Comparison of ENCODE assay signal across 2 cellular contexts in the genomic region with DNA sequence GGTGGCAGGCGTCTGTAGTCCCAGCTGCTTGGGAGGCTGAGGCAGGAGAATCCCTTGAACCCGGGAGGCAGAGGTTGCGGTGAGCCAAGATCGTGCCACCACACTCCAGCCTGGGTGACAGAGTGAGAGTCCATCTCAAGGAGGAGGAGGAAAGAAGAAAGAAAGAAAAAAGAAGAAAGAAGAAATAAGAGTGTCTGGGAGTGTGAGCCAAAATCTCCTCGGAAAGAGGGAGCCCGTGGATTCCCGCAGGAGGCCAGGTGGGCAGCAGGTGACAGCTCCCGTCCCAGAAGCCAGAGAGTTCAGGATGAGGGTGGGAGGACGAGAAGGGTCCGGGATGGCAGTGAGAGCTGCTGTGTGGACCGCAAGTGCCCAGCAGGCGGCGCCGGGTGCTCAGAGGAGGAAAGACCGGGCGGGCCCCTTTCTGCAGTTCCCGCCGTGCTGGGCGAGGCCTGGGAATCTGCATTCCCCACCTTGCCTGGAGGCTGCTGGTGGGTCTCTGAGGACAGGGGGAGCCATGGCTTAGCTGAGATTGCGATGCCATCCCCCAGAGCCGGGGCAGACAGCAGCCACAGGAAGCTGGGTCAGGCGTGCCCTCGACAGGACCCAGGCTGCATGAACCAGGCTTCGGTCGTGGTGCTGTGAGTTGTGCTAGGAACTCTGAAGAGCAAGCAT.
TF ChIP-seq lines count a peak whose summit lies in the region.

No MANE protein-coding gene starts in this region.

TF ChIP-seq in HEK293, 187 proteins besides CTCF, POLR2A, EP300 and RAD21 (continued from another document and continues in another):
- TF ChIP-seq, protein P1, sequence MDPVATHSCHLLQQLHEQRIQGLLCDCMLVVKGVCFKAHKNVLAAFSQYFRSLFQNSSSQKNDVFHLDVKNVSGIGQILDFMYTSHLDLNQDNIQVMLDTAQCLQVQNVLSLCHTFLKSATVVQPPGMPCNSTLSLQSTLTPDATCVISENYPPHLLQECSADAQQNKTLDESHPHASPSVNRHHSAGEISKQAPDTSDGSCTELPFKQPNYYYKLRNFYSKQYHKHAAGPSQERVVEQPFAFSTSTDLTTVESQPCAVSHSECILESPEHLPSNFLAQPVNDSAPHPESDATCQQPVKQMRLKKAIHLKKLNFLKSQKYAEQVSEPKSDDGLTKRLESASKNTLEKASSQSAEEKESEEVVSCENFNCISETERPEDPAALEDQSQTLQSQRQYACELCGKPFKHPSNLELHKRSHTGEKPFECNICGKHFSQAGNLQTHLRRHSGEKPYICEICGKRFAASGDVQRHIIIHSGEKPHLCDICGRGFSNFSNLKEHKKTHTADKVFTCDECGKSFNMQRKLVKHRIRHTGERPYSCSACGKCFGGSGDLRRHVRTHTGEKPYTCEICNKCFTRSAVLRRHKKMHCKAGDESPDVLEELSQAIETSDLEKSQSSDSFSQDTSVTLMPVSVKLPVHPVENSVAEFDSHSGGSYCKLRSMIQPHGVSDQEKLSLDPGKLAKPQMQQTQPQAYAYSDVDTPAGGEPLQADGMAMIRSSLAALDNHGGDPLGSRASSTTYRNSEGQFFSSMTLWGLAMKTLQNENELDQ (tag by site-specific recombination; IDR thresholded peaks at IDR 0.05; ENCODE audit: low read depth), result no peak
- no peak for TF ChIP-seq ZNF777 (tag by site-specific recombination; IDR thresholded peaks at IDR 0.05; ENCODE audit: borderline replicate concordance)
- TF ChIP-seq, protein P2, sequence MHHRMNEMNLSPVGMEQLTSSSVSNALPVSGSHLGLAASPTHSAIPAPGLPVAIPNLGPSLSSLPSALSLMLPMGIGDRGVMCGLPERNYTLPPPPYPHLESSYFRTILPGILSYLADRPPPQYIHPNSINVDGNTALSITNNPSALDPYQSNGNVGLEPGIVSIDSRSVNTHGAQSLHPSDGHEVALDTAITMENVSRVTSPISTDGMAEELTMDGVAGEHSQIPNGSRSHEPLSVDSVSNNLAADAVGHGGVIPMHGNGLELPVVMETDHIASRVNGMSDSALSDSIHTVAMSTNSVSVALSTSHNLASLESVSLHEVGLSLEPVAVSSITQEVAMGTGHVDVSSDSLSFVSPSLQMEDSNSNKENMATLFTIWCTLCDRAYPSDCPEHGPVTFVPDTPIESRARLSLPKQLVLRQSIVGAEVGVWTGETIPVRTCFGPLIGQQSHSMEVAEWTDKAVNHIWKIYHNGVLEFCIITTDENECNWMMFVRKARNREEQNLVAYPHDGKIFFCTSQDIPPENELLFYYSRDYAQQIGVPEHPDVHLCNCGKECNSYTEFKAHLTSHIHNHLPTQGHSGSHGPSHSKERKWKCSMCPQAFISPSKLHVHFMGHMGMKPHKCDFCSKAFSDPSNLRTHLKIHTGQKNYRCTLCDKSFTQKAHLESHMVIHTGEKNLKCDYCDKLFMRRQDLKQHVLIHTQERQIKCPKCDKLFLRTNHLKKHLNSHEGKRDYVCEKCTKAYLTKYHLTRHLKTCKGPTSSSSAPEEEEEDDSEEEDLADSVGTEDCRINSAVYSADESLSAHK (tag by site-specific recombination; IDR thresholded peaks at IDR 0.05), result no peak
- no peak for TF ChIP-seq ZNF133 (tag by site-specific recombination; IDR thresholded peaks at IDR 0.05)
- peak; percentile 68; the same call in 1 of the 2 replicates for TF ChIP-seq ZNF600 (tag by site-specific recombination; IDR thresholded peaks at IDR 0.05)
- TF ChIP-seq ZNF341 (tag by site-specific recombination; IDR thresholded peaks at IDR 0.05; ENCODE audit: low read depth), result no peak
- TF ChIP-seq, protein P3, sequence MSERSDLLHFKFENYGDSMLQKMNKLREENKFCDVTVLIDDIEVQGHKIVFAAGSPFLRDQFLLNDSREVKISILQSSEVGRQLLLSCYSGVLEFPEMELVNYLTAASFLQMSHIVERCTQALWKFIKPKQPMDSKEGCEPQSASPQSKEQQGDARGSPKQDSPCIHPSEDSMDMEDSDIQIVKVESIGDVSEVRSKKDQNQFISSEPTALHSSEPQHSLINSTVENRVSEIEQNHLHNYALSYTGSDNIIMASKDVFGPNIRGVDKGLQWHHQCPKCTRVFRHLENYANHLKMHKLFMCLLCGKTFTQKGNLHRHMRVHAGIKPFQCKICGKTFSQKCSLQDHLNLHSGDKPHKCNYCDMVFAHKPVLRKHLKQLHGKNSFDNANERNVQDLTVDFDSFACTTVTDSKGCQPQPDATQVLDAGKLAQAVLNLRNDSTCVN (tag by site-specific recombination; optimal IDR thresholded peaks at IDR 0.05), result peak; percentile 15
- TF ChIP-seq ZNF654 (tag by site-specific recombination; IDR thresholded peaks at IDR 0.05; ENCODE audit: low read depth), result peak; percentile 74
- TF ChIP-seq, protein P4, sequence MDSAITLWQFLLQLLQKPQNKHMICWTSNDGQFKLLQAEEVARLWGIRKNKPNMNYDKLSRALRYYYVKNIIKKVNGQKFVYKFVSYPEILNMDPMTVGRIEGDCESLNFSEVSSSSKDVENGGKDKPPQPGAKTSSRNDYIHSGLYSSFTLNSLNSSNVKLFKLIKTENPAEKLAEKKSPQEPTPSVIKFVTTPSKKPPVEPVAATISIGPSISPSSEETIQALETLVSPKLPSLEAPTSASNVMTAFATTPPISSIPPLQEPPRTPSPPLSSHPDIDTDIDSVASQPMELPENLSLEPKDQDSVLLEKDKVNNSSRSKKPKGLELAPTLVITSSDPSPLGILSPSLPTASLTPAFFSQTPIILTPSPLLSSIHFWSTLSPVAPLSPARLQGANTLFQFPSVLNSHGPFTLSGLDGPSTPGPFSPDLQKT (IDR thresholded peaks at IDR 0.05; ENCODE audit: borderline replicate concordance, low read depth, low read length), result no peak
- TF ChIP-seq, protein P5, sequence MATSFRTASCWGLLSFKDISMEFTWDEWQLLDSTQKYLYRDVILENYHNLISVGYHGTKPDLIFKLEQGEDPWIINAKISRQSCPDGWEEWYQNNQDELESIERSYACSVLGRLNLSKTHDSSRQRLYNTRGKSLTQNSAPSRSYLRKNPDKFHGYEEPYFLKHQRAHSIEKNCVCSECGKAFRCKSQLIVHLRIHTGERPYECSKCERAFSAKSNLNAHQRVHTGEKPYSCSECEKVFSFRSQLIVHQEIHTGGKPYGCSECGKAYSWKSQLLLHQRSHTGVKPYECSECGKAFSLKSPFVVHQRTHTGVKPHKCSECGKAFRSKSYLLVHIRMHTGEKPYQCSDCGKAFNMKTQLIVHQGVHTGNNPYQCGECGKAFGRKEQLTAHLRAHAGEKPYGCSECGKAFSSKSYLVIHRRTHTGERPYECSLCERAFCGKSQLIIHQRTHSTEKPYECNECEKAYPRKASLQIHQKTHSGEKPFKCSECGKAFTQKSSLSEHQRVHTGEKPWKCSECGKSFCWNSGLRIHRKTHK (tag by site-specific recombination; IDR thresholded peaks at IDR 0.05), result no peak
- TF ChIP-seq KLF9 (tag by site-specific recombination; IDR thresholded peaks at IDR 0.05; ENCODE audit: low read depth), result 0 out of 2 replicates have a peak, but pooled peaks have one; percentile 11
- TF ChIP-seq SCRT2 (tag by site-specific recombination; IDR thresholded peaks at IDR 0.05), result no peak
- TF ChIP-seq ZSCAN23 (tag by site-specific recombination; IDR thresholded peaks at IDR 0.05), result no peak
- no peak for TF ChIP-seq ZNF311 (tag by site-specific recombination; IDR thresholded peaks at IDR 0.05; ENCODE audit: borderline replicate concordance)

TF ChIP-seq in HepG2, 621 proteins besides CTCF, POLR2A, EP300 and RAD21 (continued from another document and continues in another):
- TF ChIP-seq NFE2L2 (IDR thresholded peaks at IDR 0.05; ENCODE audit: low read length), result no peak
- no peak for TF ChIP-seq JUN (CRISPR knock-in tag; IDR thresholded peaks at IDR 0.05)
- TF ChIP-seq, protein P6, sequence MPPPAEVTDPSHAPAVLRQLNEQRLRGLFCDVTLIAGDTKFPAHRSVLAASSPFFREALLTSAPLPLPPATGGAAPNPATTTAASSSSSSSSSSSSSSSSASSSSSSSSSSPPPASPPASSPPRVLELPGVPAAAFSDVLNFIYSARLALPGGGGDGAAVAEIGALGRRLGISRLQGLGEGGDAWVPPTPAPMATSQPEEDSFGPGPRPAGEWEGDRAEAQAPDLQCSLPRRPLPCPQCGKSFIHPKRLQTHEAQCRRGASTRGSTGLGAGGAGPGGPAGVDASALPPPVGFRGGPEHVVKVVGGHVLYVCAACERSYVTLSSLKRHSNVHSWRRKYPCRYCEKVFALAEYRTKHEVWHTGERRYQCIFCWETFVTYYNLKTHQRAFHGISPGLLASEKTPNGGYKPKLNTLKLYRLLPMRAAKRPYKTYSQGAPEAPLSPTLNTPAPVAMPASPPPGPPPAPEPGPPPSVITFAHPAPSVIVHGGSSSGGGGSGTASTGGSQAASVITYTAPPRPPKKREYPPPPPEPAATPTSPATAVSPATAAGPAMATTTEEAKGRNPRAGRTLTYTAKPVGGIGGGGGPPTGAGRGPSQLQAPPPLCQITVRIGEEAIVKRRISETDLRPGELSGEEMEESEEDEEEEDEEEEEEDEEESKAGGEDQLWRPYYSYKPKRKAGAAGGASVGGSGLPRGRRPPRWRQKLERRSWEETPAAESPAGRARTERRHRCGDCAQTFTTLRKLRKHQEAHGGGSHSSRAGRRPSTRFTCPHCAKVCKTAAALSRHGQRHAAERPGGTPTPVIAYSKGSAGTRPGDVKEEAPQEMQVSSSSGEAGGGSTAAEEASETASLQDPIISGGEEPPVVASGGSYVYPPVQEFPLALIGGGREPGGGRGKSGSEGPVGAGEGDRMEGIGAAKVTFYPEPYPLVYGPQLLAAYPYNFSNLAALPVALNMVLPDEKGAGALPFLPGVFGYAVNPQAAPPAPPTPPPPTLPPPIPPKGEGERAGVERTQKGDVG (CRISPR knock-in tag; IDR thresholded peaks at IDR 0.05; ENCODE audit: borderline replicate concordance), result 0 out of 2 replicates have a peak, but pooled peaks have one; percentile 54
- TF ChIP-seq RELA (CRISPR knock-in tag; IDR thresholded peaks at IDR 0.05), result no peak
- no peak for TF ChIP-seq ZNF251 (CRISPR knock-in tag; IDR thresholded peaks at IDR 0.05)
- TF ChIP-seq, protein P7, sequence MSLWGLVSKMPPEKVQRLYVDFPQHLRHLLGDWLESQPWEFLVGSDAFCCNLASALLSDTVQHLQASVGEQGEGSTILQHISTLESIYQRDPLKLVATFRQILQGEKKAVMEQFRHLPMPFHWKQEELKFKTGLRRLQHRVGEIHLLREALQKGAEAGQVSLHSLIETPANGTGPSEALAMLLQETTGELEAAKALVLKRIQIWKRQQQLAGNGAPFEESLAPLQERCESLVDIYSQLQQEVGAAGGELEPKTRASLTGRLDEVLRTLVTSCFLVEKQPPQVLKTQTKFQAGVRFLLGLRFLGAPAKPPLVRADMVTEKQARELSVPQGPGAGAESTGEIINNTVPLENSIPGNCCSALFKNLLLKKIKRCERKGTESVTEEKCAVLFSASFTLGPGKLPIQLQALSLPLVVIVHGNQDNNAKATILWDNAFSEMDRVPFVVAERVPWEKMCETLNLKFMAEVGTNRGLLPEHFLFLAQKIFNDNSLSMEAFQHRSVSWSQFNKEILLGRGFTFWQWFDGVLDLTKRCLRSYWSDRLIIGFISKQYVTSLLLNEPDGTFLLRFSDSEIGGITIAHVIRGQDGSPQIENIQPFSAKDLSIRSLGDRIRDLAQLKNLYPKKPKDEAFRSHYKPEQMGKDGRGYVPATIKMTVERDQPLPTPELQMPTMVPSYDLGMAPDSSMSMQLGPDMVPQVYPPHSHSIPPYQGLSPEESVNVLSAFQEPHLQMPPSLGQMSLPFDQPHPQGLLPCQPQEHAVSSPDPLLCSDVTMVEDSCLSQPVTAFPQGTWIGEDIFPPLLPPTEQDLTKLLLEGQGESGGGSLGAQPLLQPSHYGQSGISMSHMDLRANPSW (CRISPR knock-in tag; IDR thresholded peaks at IDR 0.05; ENCODE audit: borderline replicate concordance), result no peak
- TF ChIP-seq ZNF839 (CRISPR knock-in tag; IDR thresholded peaks at IDR 0.05; ENCODE audit: borderline replicate concordance), result no peak
- TF ChIP-seq ZNF850 (CRISPR knock-in tag; conservative IDR thresholded peaks at IDR 0.05), result no peak
- TF ChIP-seq XRCC5 (optimal IDR thresholded peaks at IDR 0.05; ENCODE audit: low read length), result peak; percentile 91
- no peak for TF ChIP-seq ZNF549 (CRISPR knock-in tag; IDR thresholded peaks at IDR 0.05)
- TF ChIP-seq, protein P8, sequence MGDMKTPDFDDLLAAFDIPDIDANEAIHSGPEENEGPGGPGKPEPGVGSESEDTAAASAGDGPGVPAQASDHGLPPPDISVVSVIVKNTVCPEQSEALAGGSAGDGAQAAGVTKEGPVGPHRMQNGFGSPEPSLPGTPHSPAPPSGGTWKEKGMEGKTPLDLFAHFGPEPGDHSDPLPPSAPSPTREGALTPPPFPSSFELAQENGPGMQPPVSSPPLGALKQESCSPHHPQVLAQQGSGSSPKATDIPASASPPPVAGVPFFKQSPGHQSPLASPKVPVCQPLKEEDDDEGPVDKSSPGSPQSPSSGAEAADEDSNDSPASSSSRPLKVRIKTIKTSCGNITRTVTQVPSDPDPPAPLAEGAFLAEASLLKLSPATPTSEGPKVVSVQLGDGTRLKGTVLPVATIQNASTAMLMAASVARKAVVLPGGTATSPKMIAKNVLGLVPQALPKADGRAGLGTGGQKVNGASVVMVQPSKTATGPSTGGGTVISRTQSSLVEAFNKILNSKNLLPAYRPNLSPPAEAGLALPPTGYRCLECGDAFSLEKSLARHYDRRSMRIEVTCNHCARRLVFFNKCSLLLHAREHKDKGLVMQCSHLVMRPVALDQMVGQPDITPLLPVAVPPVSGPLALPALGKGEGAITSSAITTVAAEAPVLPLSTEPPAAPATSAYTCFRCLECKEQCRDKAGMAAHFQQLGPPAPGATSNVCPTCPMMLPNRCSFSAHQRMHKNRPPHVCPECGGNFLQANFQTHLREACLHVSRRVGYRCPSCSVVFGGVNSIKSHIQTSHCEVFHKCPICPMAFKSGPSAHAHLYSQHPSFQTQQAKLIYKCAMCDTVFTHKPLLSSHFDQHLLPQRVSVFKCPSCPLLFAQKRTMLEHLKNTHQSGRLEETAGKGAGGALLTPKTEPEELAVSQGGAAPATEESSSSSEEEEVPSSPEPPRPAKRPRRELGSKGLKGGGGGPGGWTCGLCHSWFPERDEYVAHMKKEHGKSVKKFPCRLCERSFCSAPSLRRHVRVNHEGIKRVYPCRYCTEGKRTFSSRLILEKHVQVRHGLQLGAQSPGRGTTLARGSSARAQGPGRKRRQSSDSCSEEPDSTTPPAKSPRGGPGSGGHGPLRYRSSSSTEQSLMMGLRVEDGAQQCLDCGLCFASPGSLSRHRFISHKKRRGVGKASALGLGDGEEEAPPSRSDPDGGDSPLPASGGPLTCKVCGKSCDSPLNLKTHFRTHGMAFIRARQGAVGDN (CRISPR knock-in tag; IDR thresholded peaks at IDR 0.05), result peak; percentile 63
- TF ChIP-seq, protein P3 (CRISPR knock-in tag; IDR thresholded peaks at IDR 0.05; ENCODE audit: borderline replicate concordance), result no peak
- TF ChIP-seq FOSL1 (CRISPR knock-in tag; IDR thresholded peaks at IDR 0.05; ENCODE audit: borderline replicate concordance), result no peak
- TF ChIP-seq, protein P9, sequence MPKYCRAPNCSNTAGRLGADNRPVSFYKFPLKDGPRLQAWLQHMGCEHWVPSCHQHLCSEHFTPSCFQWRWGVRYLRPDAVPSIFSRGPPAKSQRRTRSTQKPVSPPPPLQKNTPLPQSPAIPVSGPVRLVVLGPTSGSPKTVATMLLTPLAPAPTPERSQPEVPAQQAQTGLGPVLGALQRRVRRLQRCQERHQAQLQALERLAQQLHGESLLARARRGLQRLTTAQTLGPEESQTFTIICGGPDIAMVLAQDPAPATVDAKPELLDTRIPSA (CRISPR knock-in tag; IDR thresholded peaks at IDR 0.05; ENCODE audit: borderline replicate concordance), result no peak
- no peak for TF ChIP-seq CEBPB (IDR thresholded peaks at IDR 0.05; ENCODE audit: borderline replicate concordance, low read depth, low read length)
- TF ChIP-seq ZNF121 (CRISPR knock-in tag; IDR thresholded peaks at IDR 0.05), result no peak
- TF ChIP-seq ZNF792 (CRISPR knock-in tag; IDR thresholded peaks at IDR 0.05), result no peak
- no peak for TF ChIP-seq ZNF841 (CRISPR knock-in tag; IDR thresholded peaks at IDR 0.05; ENCODE audit: borderline replicate concordance)
